7 cellular contexts compared by ENCODE assay signal in the genomic region with DNA sequence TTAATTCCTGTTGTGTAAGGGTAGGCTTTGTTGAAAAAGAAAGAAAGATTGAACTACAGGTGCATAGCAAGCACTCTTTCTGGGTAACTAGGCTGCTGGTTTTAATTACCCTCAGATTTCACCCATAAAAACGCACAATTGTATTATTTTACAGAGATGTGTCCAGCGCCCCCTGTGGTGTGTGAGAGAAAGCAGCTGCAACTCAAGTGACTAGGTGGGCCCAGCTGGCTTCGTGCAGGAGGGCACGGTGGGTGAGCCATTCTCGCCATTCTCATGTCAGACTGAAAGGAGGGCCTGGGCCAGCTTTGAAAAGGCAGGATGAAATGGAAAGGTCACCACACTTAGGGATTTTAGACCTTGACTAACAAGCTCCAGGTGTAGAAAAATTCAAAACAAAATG.
DNase-seq lines count a peak whose midpoint lies in the region; ATAC-seq and TF ChIP-seq lines count a peak whose summit lies in the region.

No MANE protein-coding gene starts in this region.

- peak; percentile 70 for ATAC-seq in SK-N-SH treated with all-trans-retinoic acid at 6 μM for 48 hours

- DNase-seq in GM13976 (ENCODE audit: low spot score) = no peak
- peak; percentile 50 for DNase-seq in nephron progenitor cell
- DNase-seq in NCI-H2107 (lab: John Stamatoyannopoulos, UW) = no peak
- DNase-seq in NOMO-1 treated with dmso at 0.1 percent for 144 hours (lab: John Stamatoyannopoulos, UW; ENCODE audit: unreplicated experiment) = no peak
- DNase-seq in cerebellum (ENCODE audit: low spot score) = no peak

- H3K4me3 Mint-ChIP-seq in brain = no peak overlapping the region
- H3K4me3 Mint-ChIP-seq in nephron progenitor cell = no peak overlapping the region

- H3K9me3 Mint-ChIP-seq in brain = no peaks in the 10 kb centered on the region
- H3K9me3 Mint-ChIP-seq in nephron progenitor cell = no peaks in the 10 kb centered on the region

- H3K27me3 Mint-ChIP-seq in brain (no peaks in the 10 kb centered on the region), nephron progenitor cell (ENCODE audit: low read depth, poor library complexity) (no peaks in the 10 kb centered on the region)

- peak overlapping the region in 4 of 5 experiments; percentile 32 to 70 (median 47) for H3K27ac Mint-ChIP-seq in brain
- H3K27ac Mint-ChIP-seq in nephron progenitor cell = peak overlapping the region; percentile 74

- in situ Hi-C loops in GM13976 (cut with MboI; ENCODE audit: low sequenced_read_pairs, unreplicated experiment) = no loop called here

- TF ChIP-seq CTCF in GM13976 (IDR thresholded peaks at IDR 0.05; ENCODE audit: borderline replicate concordance, control extremely low read depth, extremely low read depth, insufficient read depth, missing control alignments) = peak; percentile 22
- TF ChIP-seq CTCF in brain (conservative IDR thresholded peaks at IDR 0.05) = peak; percentile 32 to 62
- peak; percentile 59 for TF ChIP-seq CTCF in nephron progenitor cell (IDR thresholded peaks at IDR 0.05)

- H3K4me1 Mint-ChIP-seq in brain (peaks cover 38% of the 10 kb centered on the region), nephron progenitor cell (peaks cover 5% of the 10 kb centered on the region)

- H3K36me3 Mint-ChIP-seq in brain = peaks cover 82% of the 10 kb centered on the region
- peaks cover 72% of the 10 kb centered on the region for H3K36me3 Mint-ChIP-seq in nephron progenitor cell (ENCODE audit: low read depth)

TF ChIP-seq in SK-N-SH treated with all-trans-retinoic acid at 6 μM for 48 hours, 23 proteins besides CTCF, POLR2A, EP300 and RAD21:
- TF ChIP-seq BACH2 (CRISPR knock-in tag; IDR thresholded peaks at IDR 0.05; ENCODE audit: borderline replicate concordance) (no peak), ISL1 (CRISPR knock-in tag; IDR thresholded peaks at IDR 0.05) (no peak), ESRRG (CRISPR knock-in tag; IDR thresholded peaks at IDR 0.05) (no peak), GLIS3 (CRISPR knock-in tag; IDR thresholded peaks at IDR 0.05) (no peak), ZC3H10 (CRISPR knock-in tag; IDR thresholded peaks at IDR 0.05) (no peak), TCF4 (CRISPR knock-in tag; IDR thresholded peaks at IDR 0.05; ENCODE audit: borderline replicate concordance) (no peak), ZNF8 (CRISPR knock-in tag; IDR thresholded peaks at IDR 0.05) (no peak), ZFP3 (CRISPR knock-in tag; IDR thresholded peaks at IDR 0.05) (no peak), ZNF70 (CRISPR knock-in tag; IDR thresholded peaks at IDR 0.05) (no peak), PPARA (CRISPR knock-in tag; IDR thresholded peaks at IDR 0.05; ENCODE audit: borderline replicate concordance) (no peak), CSDC2 (CRISPR knock-in tag; IDR thresholded peaks at IDR 0.05) (no peak)
- TF ChIP-seq, protein P1, sequence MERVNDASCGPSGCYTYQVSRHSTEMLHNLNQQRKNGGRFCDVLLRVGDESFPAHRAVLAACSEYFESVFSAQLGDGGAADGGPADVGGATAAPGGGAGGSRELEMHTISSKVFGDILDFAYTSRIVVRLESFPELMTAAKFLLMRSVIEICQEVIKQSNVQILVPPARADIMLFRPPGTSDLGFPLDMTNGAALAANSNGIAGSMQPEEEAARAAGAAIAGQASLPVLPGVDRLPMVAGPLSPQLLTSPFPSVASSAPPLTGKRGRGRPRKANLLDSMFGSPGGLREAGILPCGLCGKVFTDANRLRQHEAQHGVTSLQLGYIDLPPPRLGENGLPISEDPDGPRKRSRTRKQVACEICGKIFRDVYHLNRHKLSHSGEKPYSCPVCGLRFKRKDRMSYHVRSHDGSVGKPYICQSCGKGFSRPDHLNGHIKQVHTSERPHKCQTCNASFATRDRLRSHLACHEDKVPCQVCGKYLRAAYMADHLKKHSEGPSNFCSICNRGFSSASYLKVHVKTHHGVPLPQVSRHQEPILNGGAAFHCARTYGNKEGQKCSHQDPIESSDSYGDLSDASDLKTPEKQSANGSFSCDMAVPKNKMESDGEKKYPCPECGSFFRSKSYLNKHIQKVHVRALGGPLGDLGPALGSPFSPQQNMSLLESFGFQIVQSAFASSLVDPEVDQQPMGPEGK (CRISPR knock-in tag; IDR thresholded peaks at IDR 0.05; ENCODE audit: borderline replicate concordance) = no peak
- TF ChIP-seq, protein P2, sequence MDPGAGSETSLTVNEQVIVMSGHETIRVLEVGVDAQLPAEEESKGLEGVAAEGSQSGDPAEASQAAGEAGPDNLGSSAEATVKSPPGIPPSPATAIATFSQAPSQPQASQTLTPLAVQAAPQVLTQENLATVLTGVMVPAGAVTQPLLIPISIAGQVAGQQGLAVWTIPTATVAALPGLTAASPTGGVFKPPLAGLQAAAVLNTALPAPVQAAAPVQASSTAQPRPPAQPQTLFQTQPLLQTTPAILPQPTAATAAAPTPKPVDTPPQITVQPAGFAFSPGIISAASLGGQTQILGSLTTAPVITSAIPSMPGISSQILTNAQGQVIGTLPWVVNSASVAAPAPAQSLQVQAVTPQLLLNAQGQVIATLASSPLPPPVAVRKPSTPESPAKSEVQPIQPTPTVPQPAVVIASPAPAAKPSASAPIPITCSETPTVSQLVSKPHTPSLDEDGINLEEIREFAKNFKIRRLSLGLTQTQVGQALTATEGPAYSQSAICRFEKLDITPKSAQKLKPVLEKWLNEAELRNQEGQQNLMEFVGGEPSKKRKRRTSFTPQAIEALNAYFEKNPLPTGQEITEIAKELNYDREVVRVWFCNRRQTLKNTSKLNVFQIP (CRISPR knock-in tag; IDR thresholded peaks at IDR 0.05; ENCODE audit: borderline replicate concordance, low read depth) = no peak
- TF ChIP-seq, protein P3, sequence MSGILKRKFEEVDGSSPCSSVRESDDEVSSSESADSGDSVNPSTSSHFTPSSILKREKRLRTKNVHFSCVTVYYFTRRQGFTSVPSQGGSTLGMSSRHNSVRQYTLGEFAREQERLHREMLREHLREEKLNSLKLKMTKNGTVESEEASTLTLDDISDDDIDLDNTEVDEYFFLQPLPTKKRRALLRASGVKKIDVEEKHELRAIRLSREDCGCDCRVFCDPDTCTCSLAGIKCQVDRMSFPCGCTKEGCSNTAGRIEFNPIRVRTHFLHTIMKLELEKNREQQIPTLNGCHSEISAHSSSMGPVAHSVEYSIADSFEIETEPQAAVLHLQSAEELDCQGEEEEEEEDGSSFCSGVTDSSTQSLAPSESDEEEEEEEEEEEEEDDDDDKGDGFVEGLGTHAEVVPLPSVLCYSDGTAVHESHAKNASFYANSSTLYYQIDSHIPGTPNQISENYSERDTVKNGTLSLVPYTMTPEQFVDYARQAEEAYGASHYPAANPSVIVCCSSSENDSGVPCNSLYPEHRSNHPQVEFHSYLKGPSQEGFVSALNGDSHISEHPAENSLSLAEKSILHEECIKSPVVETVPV (CRISPR knock-in tag; IDR thresholded peaks at IDR 0.05) = no peak
